8 cellular contexts compared by ENCODE assay signal in genomic region chr9:35072461-35073275, GRCh38. TPM values are rescaled to one million over a fixed set of nuclear protein-coding genes. Genes with fewer than 3 reads are reported as not detected.
DNase-seq lines count a peak whose midpoint lies in the region; ATAC-seq and TF ChIP-seq lines count a peak whose summit lies in the region.

VCP (minus strand) TSS chr9:35072625; CDS start chr9:35072353, 272 bp downstream.

- no peak within 1 kb of the TSS; the same call in 1 of the 2 replicates for H3K4ac ChIP-seq in H9 (ENCODE audit: low read depth, low read length)

- no peak within 1 kb of the TSS for H2BK5ac ChIP-seq in H9 (ENCODE audit: insufficient read length, low read length)

- no peaks in the 10 kb centered on the region; a peak in 1 of 5 replicates for H3K9me3 Mint-ChIP-seq in H9
- H3K9me3 Mint-ChIP-seq in natural killer cell treated with Interleukin-12 subunit alpha and Interleukin-12 subunit beta and Interleukin-15 and Interleukin-18, amount 100 ng/mL, for 72 hours = no peaks in the 10 kb centered on the region
- no peaks in the 10 kb centered on the region for H3K9me3 Mint-ChIP-seq in stimulated activated naive CD8-positive, alpha-beta T cell treated with anti-CD3 and anti-CD28 coated beads, Interleukin-15, Interleukin-2, amounts not matched to agents 100 ng/mL and 50 ng/mL, for 24 hours

- H3K4me1 ChIP-seq in H9 (ENCODE audit: insufficient read depth, low read length) = peaks cover 5% of the 10 kb centered on the region; the same call in 1 of the 2 replicates

- peak within 1 kb of the TSS; percentile 95 for H3K18ac ChIP-seq in H9 (ENCODE audit: insufficient read length, low read depth, low read length)

- DNase-seq in ELR (ENCODE audit: low read depth) = peak; percentile 100
- DNase-seq in H9 = peak; percentile 100
- DNase-seq in MG63 = peak; percentile 96
- DNase-seq in SHP77 treated with DMSO at 0.1 percent for 48 hours (lab: John Stamatoyannopoulos, UW) = peak; percentile 89
- peak; percentile 99 for DNase-seq in activated effector memory CD4-positive, alpha-beta T cell treated with anti-CD3 and anti-CD28 coated beads, Interleukin-2, amount 50 U/mL, for 16 hours
- peak; percentile 100 for DNase-seq in fibroblast of pulmonary artery (ENCODE audit: low read depth)
- DNase-seq in natural killer cell treated with Interleukin-12 subunit alpha and Interleukin-12 subunit beta and Interleukin-15 and Interleukin-18, amount 100 ng/mL, for 72 hours (ENCODE audit: low spot score) = peak; percentile 98

- no peak within 1 kb of the TSS for H2AFZ ChIP-seq in H9 (ENCODE audit: low read length)

- H4K5ac ChIP-seq in H9 (ENCODE audit: insufficient read length, low read depth, low read length) = no peak within 1 kb of the TSS

- H3K79me2 ChIP-seq in H9 (ENCODE audit: insufficient read depth, low read length) = peaks cover 39% of the 10 kb centered on the region

- H3K4me3 Mint-ChIP-seq in H9 = peak within 1 kb of the TSS; percentile 92 to 95
- H3K4me3 Mint-ChIP-seq in natural killer cell treated with Interleukin-12 subunit alpha and Interleukin-12 subunit beta and Interleukin-15 and Interleukin-18, amount 100 ng/mL, for 72 hours = peak within 1 kb of the TSS; percentile 94
- peak within 1 kb of the TSS; percentile 96 for H3K4me3 Mint-ChIP-seq in stimulated activated naive CD8-positive, alpha-beta T cell treated with anti-CD3 and anti-CD28 coated beads, Interleukin-15, Interleukin-2, amounts not matched to agents 100 ng/mL and 50 ng/mL, for 24 hours

- H3K23me2 ChIP-seq in H9 (ENCODE audit: insufficient read length, low read depth, low read length, poor library complexity, severe bottlenecking) = peaks cover 6% of the 10 kb centered on the region

- no peak within 1 kb of the TSS for H2BK120ac ChIP-seq in H9 (ENCODE audit: low read depth, low read length, poor library complexity, severe bottlenecking)

- H3K27ac ChIP-seq in H9 (ENCODE audit: insufficient read length, low read depth, low read length) = peak within 1 kb of the TSS; percentile 35

- H4K20me1 ChIP-seq in H9 (ENCODE audit: control insufficient read depth, insufficient read depth, insufficient read length) = no peaks in the 10 kb centered on the region

- H3K23ac ChIP-seq in H9 (ENCODE audit: insufficient read length, low read depth, low read length) = no peak within 1 kb of the TSS

- peak within 1 kb of the TSS; percentile 20 for H3T11ph ChIP-seq in H9 (ENCODE audit: low read length)

- H2BK20ac ChIP-seq in H9 (ENCODE audit: low read depth, low read length, poor library complexity, severe bottlenecking) = no peak within 1 kb of the TSS

- no peak within 1 kb of the TSS for H4K8ac ChIP-seq in H9 (replicated peaks; ENCODE audit: insufficient read length, low read depth, low read length)

- no peak within 1 kb of the TSS for H2BK12ac ChIP-seq in H9 (ENCODE audit: insufficient read length, low read depth, low read length)

- no peaks in the 10 kb centered on the region; the same call in none of the 2 replicates for H3K27me3 Mint-ChIP-seq in H9 (ENCODE audit: low read depth)
- no peaks in the 10 kb centered on the region for H3K27me3 Mint-ChIP-seq in natural killer cell treated with Interleukin-12 subunit alpha and Interleukin-12 subunit beta and Interleukin-15 and Interleukin-18, amount 100 ng/mL, for 72 hours
- H3K27me3 Mint-ChIP-seq in stimulated activated naive CD8-positive, alpha-beta T cell treated with anti-CD3 and anti-CD28 coated beads, Interleukin-15, Interleukin-2, amounts not matched to agents 100 ng/mL and 50 ng/mL, for 24 hours = no peaks in the 10 kb centered on the region

- ATAC-seq in natural killer cell treated with Interleukin-12 subunit alpha and Interleukin-12 subunit beta and Interleukin-15 and Interleukin-18, amount 100 ng/mL, for 72 hours = peak; percentile 93 to 95

- H3K9ac ChIP-seq in H9 (ENCODE audit: extremely low read depth, insufficient read length, low read length) = peak within 1 kb of the TSS; percentile 85

- peaks cover 60 to 83% (median 74%) of the 10 kb centered on the region in 3 experiments for H3K36me3 Mint-ChIP-seq in H9 (ENCODE audit: insufficient read depth in 1 of 3, low read depth in 3 of 3)
- H3K36me3 Mint-ChIP-seq in natural killer cell treated with Interleukin-12 subunit alpha and Interleukin-12 subunit beta and Interleukin-15 and Interleukin-18, amount 100 ng/mL, for 72 hours = peaks cover 35% of the 10 kb centered on the region
- peaks cover 73% of the 10 kb centered on the region for H3K36me3 Mint-ChIP-seq in stimulated activated naive CD8-positive, alpha-beta T cell treated with anti-CD3 and anti-CD28 coated beads, Interleukin-15, Interleukin-2, amounts not matched to agents 100 ng/mL and 50 ng/mL, for 24 hours (ENCODE audit: low read depth)

- H3K79me1 ChIP-seq in H9 (ENCODE audit: insufficient read depth, low read depth, low read length, poor library complexity, severe bottlenecking) = no peaks in the 10 kb centered on the region

- H3K27me3 ChIP-seq in H9 (ENCODE audit: insufficient read depth, low read length) (no peaks in the 10 kb centered on the region), MG63 (no peaks in the 10 kb centered on the region)

- no CpG with 5 or more reads among the region's 54 CpGs for WGBS in H9 (ENCODE audit: extremely low coverage, insufficient read length, low lambda C conversion rate)

- H2AK5ac ChIP-seq in H9 (ENCODE audit: insufficient read length, low read length) = no peak within 1 kb of the TSS

- H3K4me3 ChIP-seq in MG63 (peak within 1 kb of the TSS; percentile 91), fibroblast of pulmonary artery (replicated peaks; ENCODE audit: low read depth, low read length) (peak within 1 kb of the TSS; percentile 97)

- peak within 1 kb of the TSS; percentile 98 to 99 (median 98) for H3K27ac Mint-ChIP-seq in H9
- H3K27ac Mint-ChIP-seq in natural killer cell treated with Interleukin-12 subunit alpha and Interleukin-12 subunit beta and Interleukin-15 and Interleukin-18, amount 100 ng/mL, for 72 hours = peak within 1 kb of the TSS; percentile 93 to 96
- H3K27ac Mint-ChIP-seq in stimulated activated naive CD8-positive, alpha-beta T cell treated with anti-CD3 and anti-CD28 coated beads, Interleukin-15, Interleukin-2, amounts not matched to agents 100 ng/mL and 50 ng/mL, for 24 hours = peak within 1 kb of the TSS; percentile 96

- peaks cover 19 to 22% of the 10 kb centered on the region in 2 experiments for H3K4me1 Mint-ChIP-seq in H9
- H3K4me1 Mint-ChIP-seq in natural killer cell treated with Interleukin-12 subunit alpha and Interleukin-12 subunit beta and Interleukin-15 and Interleukin-18, amount 100 ng/mL, for 72 hours (ENCODE audit: low read depth in 2 of 2) = peaks cover 54 to 60% of the 10 kb centered on the region in 2 donors
- H3K4me1 Mint-ChIP-seq in stimulated activated naive CD8-positive, alpha-beta T cell treated with anti-CD3 and anti-CD28 coated beads, Interleukin-15, Interleukin-2, amounts not matched to agents 100 ng/mL and 50 ng/mL, for 24 hours (ENCODE audit: low read depth) = peaks cover 57% of the 10 kb centered on the region

- peaks cover 32% of the 10 kb centered on the region for H3K36me3 ChIP-seq in MG63

- H3K14ac ChIP-seq in H9 (ENCODE audit: insufficient read depth, low read length) = peak within 1 kb of the TSS; percentile 92

- TF ChIP-seq CTCF in H9 (conservative IDR thresholded peaks at IDR 0.05) (no peak), fibroblast of pulmonary artery (IDR thresholded peaks at IDR 0.05; ENCODE audit: low read length, missing control alignments) (no peak)

- H4K91ac ChIP-seq in H9 (ENCODE audit: insufficient read length, low read depth, low read length) = no peak within 1 kb of the TSS

- H3K9me3 ChIP-seq in H9 (ENCODE audit: control insufficient read depth, low read depth, low read length) (no peaks in the 10 kb centered on the region), MG63 (no peaks in the 10 kb centered on the region)

- H3K56ac ChIP-seq in H9 (ENCODE audit: insufficient read length, low read depth, low read length) = no peak within 1 kb of the TSS

- no peak within 1 kb of the TSS for H2BK15ac ChIP-seq in H9 (ENCODE audit: low read depth, low read length)

- peak within 1 kb of the TSS; percentile 76 for H3K4me2 ChIP-seq in H9 (ENCODE audit: insufficient read depth, insufficient read length, low read length)

RNA-seq across cellular contexts. Expression of gene VCP, which starts in this region (rescaled TPM):
- 407 and 409 TPM in 2 replicates for total RNA-seq in H9 (2021)
- total RNA-seq in MG63 (2014; rRNA removed; shearing (Covaris generic); ENCODE audit: low replicate concordance) = 120 and 139 TPM in 2 replicates
- total RNA-seq in natural killer cell treated with Interleukin-12 subunit alpha and Interleukin-12 subunit beta and Interleukin-15 and Interleukin-18, amount 100 ng/mL, for 72 hours = 100 to 1,000 TPM; 436 to 450 TPM

Comparison
In these comparisons a context has a peak if more than half of its experiments do, and no peak if none do; other contexts are left out.
1. Peak in every context shown above with its lines: DNase-seq, ATAC-seq, H3K4me3 ChIP-seq and H3K27ac ChIP-seq.